Comparison of ENCODE assay signal across 8 cellular contexts in the genomic region with DNA sequence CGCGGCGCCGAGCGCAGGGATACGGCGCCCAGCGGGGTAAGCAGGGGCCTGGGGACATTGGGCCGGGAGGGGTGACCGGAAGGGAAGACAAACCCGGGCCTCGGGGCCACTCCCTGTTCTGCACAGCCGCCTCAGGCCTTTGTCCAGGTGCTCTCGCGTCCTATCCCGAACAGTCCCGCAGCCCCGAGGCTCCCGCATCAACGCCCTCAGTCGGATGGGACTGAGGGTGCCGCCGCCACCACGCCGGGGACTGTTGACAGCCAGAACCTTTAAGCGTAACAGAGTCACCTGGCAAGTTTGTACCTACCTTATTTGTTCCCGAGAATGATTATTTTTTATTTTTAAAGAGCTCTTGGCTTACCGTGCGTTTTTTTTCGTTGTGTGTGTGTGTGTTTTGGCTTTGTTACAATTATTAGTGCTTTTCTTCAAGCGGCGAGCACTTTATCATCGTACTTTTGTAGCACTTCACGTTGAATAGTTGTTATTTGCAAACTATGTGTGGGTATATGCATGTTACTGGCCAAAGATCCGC. TPM values are rescaled to one million over a fixed set of nuclear protein-coding genes. Genes with fewer than 3 reads are reported as not detected.
DNase-seq lines count a peak whose midpoint lies in the region; ATAC-seq, FAIRE-seq and TF ChIP-seq lines count a peak whose summit lies in the region.

No MANE protein-coding gene starts in this region.

- BruUV-seq in HCT116 (replicated peaks; lab: Mats Ljungman, UMichigan), result TSS peak; percentile 81

- TF ChIP-seq CTCF in HCT116 (IDR thresholded peaks at IDR 0.05 in 2 of 3, conservative IDR thresholded peaks at IDR 0.05 in 1 of 3; ENCODE audit: borderline replicate concordance in 1 of 3, insufficient read depth in 1 of 3, low read depth in 2 of 3, low read length in 2 of 3), result no peak
- no peak for TF ChIP-seq CTCF in kidney (IDR thresholded peaks at IDR 0.05; ENCODE audit: borderline replicate concordance, extremely low read depth, insufficient read depth)

- DNase-seq in HCT116 (ENCODE audit: low read depth, low spot score) (peak; percentile 42), NCI-H1930 (lab: John Stamatoyannopoulos, UW) (peak; percentile 59 to 73), kidney (no peak), substantia nigra (lab: John Stamatoyannopoulos, UW) (peak in 7 of 49 donors; percentile 65 to 83 (median 79)), T-helper 9 cell (no peak), MV-4-11 (lab: John Stamatoyannopoulos, UW) (no peak)

- no peak overlapping the region for H2AFZ ChIP-seq in HCT116 (ENCODE audit: low read depth, low read length, poor library complexity, severe bottlenecking)

- RAD21 ChIA-PET in HCT116 (lab: Charles Lee; ENCODE audit: low non-redundant PET in 1 of 2, low total read pairs in 2 of 2, uncharacterized antibody in 2 of 2, unreplicated experiment in 2 of 2), result no interaction called here

- no peaks in the 10 kb centered on the region for H3K27me3 ChIP-seq in HCT116 (ENCODE audit: insufficient read depth, low read length)

- H3K9me2 ChIP-seq in HCT116 (ENCODE audit: insufficient read depth), result no peaks in the 10 kb centered on the region

- CTCF ChIA-PET in HCT116 (lab: Charles Lee), result no interaction called here

- peak overlapping the region; percentile 79 to 99 for H3K4me3 ChIP-seq in HCT116 (replicated peaks in 1 of 2; ENCODE audit: low read depth in 1 of 2, low read length in 2 of 2)
- peak overlapping the region; percentile 69 to 86 for H3K4me3 ChIP-seq in kidney (ENCODE audit: low read length in 2 of 2)

- intact Hi-C loops in HCT116 (cut with micrococcal nuclease) (no loop called here), kidney (cut with DNase I) (no loop called here)

- no peak for FAIRE-seq in kidney (lab: Jason Lieb, UNC)

- H3K36me3 ChIP-seq in HCT116 (ENCODE audit: control insufficient read depth in 1 of 2, insufficient read depth in 2 of 2, low read length in 2 of 2) (peaks cover 11 to 26% of the 10 kb centered on the region in 2 experiments; a peak in 3 of 4 replicates), kidney (ENCODE audit: control insufficient read depth in 1 of 2, insufficient read depth in 2 of 2, low read length in 2 of 2) (peaks cover 7 to 18% of the 10 kb centered on the region in 2 donors)

- H3K4me1 ChIP-seq in HCT116 (ENCODE audit: control insufficient read depth in 1 of 2, insufficient read depth in 2 of 2, low read length in 2 of 2), result peaks cover 11 to 18% of the 10 kb centered on the region in 2 experiments
- H3K4me1 ChIP-seq in kidney (ENCODE audit: control insufficient read depth in 1 of 2, insufficient read depth in 1 of 2, low read depth in 1 of 2, low read length in 2 of 2), result peaks cover 20 to 26% of the 10 kb centered on the region in 2 donors

- H3K9ac ChIP-seq in HCT116 (ENCODE audit: low read length) (peak overlapping the region; percentile 78), kidney (ENCODE audit: low read length in 2 of 2) (peak overlapping the region; percentile 37 to 67)

- POLR2A ChIA-PET in HCT116 (lab: Charles Lee), result interaction anchor here (2.0 kb wide), 1 partner anchor 11 kb away, joined by 5 read pairs; no protein-coding TSS in a partner anchor

- no peak for TF ChIP-seq RAD21 in HCT116 (IDR thresholded peaks at IDR 0.05; ENCODE audit: low read depth)

- H3K4me2 ChIP-seq in HCT116 (ENCODE audit: low read length), result peak overlapping the region; percentile 75

- ATAC-seq in GM18502 (IDR thresholded peaks at IDR 0.05; ENCODE audit: poor library complexity, unreplicated experiment) (peak; percentile 35), HCT116 (peak; percentile 73)

- peaks cover 10% of the 10 kb centered on the region; the same call in 1 of the 2 replicates for H4K20me1 ChIP-seq in HCT116 (ENCODE audit: insufficient read depth)

- peak overlapping the region; percentile 99 for H3K27ac ChIP-seq in HCT116 (ENCODE audit: low read depth, low read length)
- peak overlapping the region; percentile 88 for H3K27ac ChIP-seq in angular gyrus (ENCODE audit: low read depth, low read length)
- H3K27ac ChIP-seq in kidney (ENCODE audit: low read depth in 2 of 2, low read length in 2 of 2), result peak overlapping the region; percentile 93
- peak overlapping the region; percentile 90 for H3K27ac ChIP-seq in substantia nigra (ENCODE audit: low read depth, low read length, poor library complexity, severe bottlenecking)

- no peak for TF ChIP-seq POLR2A in HCT116 (IDR thresholded peaks at IDR 0.05; ENCODE audit: borderline replicate concordance, extremely low read depth, insufficient read depth, insufficient read length)

- peaks cover 83% of the 10 kb centered on the region for H3K79me2 ChIP-seq in HCT116 (ENCODE audit: insufficient read depth, low read length)

- H3K9me3 ChIP-seq in HCT116 (ENCODE audit: control insufficient read depth in 1 of 2, insufficient read depth in 1 of 2, low read depth in 1 of 2, low read length in 2 of 2) (no peaks in the 10 kb centered on the region), kidney (ENCODE audit: control insufficient read depth in 1 of 2, low read length in 2 of 2) (no peaks in the 10 kb centered on the region)

TF ChIP-seq in HCT116, 20 proteins besides CTCF, POLR2A, EP300 and RAD21:
- TF ChIP-seq EZH2 (IDR thresholded peaks at IDR 0.05) (no peak), SIN3A (IDR thresholded peaks at IDR 0.05; ENCODE audit: low read depth) (0 out of 2 replicates have a peak, but pooled peaks have one; percentile 29)
- TF ChIP-seq, protein P1, sequence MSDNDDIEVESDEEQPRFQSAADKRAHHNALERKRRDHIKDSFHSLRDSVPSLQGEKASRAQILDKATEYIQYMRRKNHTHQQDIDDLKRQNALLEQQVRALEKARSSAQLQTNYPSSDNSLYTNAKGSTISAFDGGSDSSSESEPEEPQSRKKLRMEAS (IDR thresholded peaks at IDR 0.05), result peak; percentile 7; the same call in 1 of the 2 replicates
TF ChIP-seq in HCT116: peak in this region for 2.

RNA-seq across cellular contexts. Expression of gene COA8, which starts 0.4 kb away (rescaled TPM):
- total RNA-seq in HCT116 (2021; ENCODE audit: unreplicated experiment) (29.4 TPM), kidney (40.7 TPM)
- 15.6 and 18.0 TPM in 2 replicates for polyA plus RNA-seq in HCT116 (2012)
- 65.1 TPM for polyA plus RNA-seq in kidney (ENCODE audit: insufficient read depth, low read depth, low replicate concordance)

RNA-seq across cellular contexts. Expression of gene BAG5, which starts 0.7 kb away (rescaled TPM):
- total RNA-seq in HCT116 (2021; ENCODE audit: unreplicated experiment) (27.0 TPM), kidney (64.5 TPM)
- 8.0 and 10.5 TPM in 2 replicates for polyA plus RNA-seq in HCT116 (2012)
- 17.1 TPM for polyA plus RNA-seq in kidney (ENCODE audit: insufficient read depth, low read depth, low replicate concordance)

RNA-seq across cellular contexts. Expression of gene TRMT61A, which starts 34.2 kb away (rescaled TPM):
- 14.9 TPM for total RNA-seq in HCT116 (2021; ENCODE audit: unreplicated experiment)
- 8.4 and 8.5 TPM in 2 replicates for polyA plus RNA-seq in HCT116 (2012)
- 16.0 TPM for total RNA-seq in kidney
- 11.9 TPM for polyA plus RNA-seq in kidney (ENCODE audit: insufficient read depth, low read depth, low replicate concordance)

RNA-seq across cellular contexts. Expression of gene CKB, which starts 40.5 kb away (rescaled TPM):
- 605 TPM for total RNA-seq in HCT116 (2021; ENCODE audit: unreplicated experiment)
- polyA plus RNA-seq in HCT116 (2012), result 804 and 838 TPM in 2 replicates
- total RNA-seq in kidney, result 539 TPM
- 916 TPM for polyA plus RNA-seq in kidney (ENCODE audit: insufficient read depth, low read depth, low replicate concordance)

Comparison
In these comparisons a context has a peak if more than half of its experiments do, and no peak if none do; other contexts are left out.
1. DNase-seq: peak in HCT116 (single experiment) and NCI-H1930 (2 of 2); none in kidney (single experiment), T-helper 9 cell (single experiment) and MV-4-11 (single experiment).
2. Peak in every context shown above with its lines, with median percentiles within 50 percentile points of each other: H3K27ac ChIP-seq.